In genomic region chr11:125373426-125374391, GRCh38 we compare ENCODE assay signal across 1 cellular context.
TF ChIP-seq lines count a peak whose summit lies in the region.

No MANE protein-coding gene starts in this region.

TF ChIP-seq in GM12878, 131 proteins besides CTCF, POLR2A, EP300 and RAD21 (continued from another document):
- no peak for TF ChIP-seq NFXL1 (IDR thresholded peaks at IDR 0.05; ENCODE audit: borderline replicate concordance)
- no peak for TF ChIP-seq RFX5 (IDR thresholded peaks at IDR 0.05; ENCODE audit: low read depth, low read length)
- TF ChIP-seq, protein P1, sequence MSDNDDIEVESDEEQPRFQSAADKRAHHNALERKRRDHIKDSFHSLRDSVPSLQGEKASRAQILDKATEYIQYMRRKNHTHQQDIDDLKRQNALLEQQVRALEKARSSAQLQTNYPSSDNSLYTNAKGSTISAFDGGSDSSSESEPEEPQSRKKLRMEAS (IDR thresholded peaks at IDR 0.05; ENCODE audit: low read depth, low read length), result no peak
- no peak for TF ChIP-seq PAX8 (IDR thresholded peaks at IDR 0.05)
- TF ChIP-seq, protein P2, sequence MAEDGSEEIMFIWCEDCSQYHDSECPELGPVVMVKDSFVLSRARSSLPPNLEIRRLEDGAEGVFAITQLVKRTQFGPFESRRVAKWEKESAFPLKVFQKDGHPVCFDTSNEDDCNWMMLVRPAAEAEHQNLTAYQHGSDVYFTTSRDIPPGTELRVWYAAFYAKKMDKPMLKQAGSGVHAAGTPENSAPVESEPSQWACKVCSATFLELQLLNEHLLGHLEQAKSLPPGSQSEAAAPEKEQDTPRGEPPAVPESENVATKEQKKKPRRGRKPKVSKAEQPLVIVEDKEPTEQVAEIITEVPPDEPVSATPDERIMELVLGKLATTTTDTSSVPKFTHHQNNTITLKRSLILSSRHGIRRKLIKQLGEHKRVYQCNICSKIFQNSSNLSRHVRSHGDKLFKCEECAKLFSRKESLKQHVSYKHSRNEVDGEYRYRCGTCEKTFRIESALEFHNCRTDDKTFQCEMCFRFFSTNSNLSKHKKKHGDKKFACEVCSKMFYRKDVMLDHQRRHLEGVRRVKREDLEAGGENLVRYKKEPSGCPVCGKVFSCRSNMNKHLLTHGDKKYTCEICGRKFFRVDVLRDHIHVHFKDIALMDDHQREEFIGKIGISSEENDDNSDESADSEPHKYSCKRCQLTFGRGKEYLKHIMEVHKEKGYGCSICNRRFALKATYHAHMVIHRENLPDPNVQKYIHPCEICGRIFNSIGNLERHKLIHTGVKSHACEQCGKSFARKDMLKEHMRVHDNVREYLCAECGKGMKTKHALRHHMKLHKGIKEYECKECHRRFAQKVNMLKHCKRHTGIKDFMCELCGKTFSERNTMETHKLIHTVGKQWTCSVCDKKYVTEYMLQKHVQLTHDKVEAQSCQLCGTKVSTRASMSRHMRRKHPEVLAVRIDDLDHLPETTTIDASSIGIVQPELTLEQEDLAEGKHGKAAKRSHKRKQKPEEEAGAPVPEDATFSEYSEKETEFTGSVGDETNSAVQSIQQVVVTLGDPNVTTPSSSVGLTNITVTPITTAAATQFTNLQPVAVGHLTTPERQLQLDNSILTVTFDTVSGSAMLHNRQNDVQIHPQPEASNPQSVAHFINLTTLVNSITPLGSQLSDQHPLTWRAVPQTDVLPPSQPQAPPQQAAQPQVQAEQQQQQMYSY (CRISPR knock-in tag; IDR thresholded peaks at IDR 0.05), result no peak
- TF ChIP-seq WRNIP1 (IDR thresholded peaks at IDR 0.05; ENCODE audit: borderline replicate concordance, low read depth, low read length), result no peak
- no peak for TF ChIP-seq MEF2A (IDR thresholded peaks at IDR 0.05; ENCODE audit: insufficient read depth, low read depth, low read length)
- no peak for TF ChIP-seq CBX3 (IDR thresholded peaks at IDR 0.05; ENCODE audit: borderline replicate concordance, low read depth)
- no peak for TF ChIP-seq ZNF622 (IDR thresholded peaks at IDR 0.05)
- no peak for TF ChIP-seq USF1 (IDR thresholded peaks at IDR 0.05; ENCODE audit: borderline replicate concordance, extremely low read length, insufficient read depth, low read depth, low read length)
- no peak for TF ChIP-seq ZZZ3 (IDR thresholded peaks at IDR 0.05; ENCODE audit: control insufficient read depth, insufficient read length, low read depth)
- TF ChIP-seq, protein P3, sequence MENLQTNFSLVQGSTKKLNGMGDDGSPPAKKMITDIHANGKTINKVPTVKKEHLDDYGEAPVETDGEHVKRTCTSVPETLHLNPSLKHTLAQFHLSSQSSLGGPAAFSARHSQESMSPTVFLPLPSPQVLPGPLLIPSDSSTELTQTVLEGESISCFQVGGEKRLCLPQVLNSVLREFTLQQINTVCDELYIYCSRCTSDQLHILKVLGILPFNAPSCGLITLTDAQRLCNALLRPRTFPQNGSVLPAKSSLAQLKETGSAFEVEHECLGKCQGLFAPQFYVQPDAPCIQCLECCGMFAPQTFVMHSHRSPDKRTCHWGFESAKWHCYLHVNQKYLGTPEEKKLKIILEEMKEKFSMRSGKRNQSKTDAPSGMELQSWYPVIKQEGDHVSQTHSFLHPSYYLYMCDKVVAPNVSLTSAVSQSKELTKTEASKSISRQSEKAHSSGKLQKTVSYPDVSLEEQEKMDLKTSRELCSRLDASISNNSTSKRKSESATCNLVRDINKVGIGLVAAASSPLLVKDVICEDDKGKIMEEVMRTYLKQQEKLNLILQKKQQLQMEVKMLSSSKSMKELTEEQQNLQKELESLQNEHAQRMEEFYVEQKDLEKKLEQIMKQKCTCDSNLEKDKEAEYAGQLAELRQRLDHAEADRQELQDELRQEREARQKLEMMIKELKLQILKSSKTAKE (IDR thresholded peaks at IDR 0.05; ENCODE audit: low read depth, poor library complexity, severe bottlenecking), result no peak
- TF ChIP-seq RUNX3 (IDR thresholded peaks at IDR 0.05; ENCODE audit: low read length), result no peak
- TF ChIP-seq CBFB (IDR thresholded peaks at IDR 0.05; ENCODE audit: low read depth), result no peak
- TF ChIP-seq LARP7 (IDR thresholded peaks at IDR 0.05), result no peak
- TF ChIP-seq BMI1 (IDR thresholded peaks at IDR 0.05; ENCODE audit: borderline replicate concordance), result no peak
- no peak for TF ChIP-seq GABPA (IDR thresholded peaks at IDR 0.05; ENCODE audit: low read depth)
- TF ChIP-seq TCF12 (IDR thresholded peaks at IDR 0.05; ENCODE audit: low read depth, low read length), result peak; percentile 70; the same call in 1 of the 2 replicates
- no peak for TF ChIP-seq STAT1 (conservative IDR thresholded peaks at IDR 0.05)
- no peak for TF ChIP-seq HDAC6 (IDR thresholded peaks at IDR 0.05; ENCODE audit: unreplicated experiment)
- TF ChIP-seq RCOR1 (conservative IDR thresholded peaks at IDR 0.05; ENCODE audit: low read depth, low read length), result no peak
- TF ChIP-seq STAT3 (IDR thresholded peaks at IDR 0.05; ENCODE audit: low read depth, low read length), result no peak
- peak; percentile 55 for TF ChIP-seq NR2F1 (conservative IDR thresholded peaks at IDR 0.05)
- TF ChIP-seq KDM1A (IDR thresholded peaks at IDR 0.05; ENCODE audit: borderline replicate concordance), result no peak
- no peak for TF ChIP-seq ZBTB33 (IDR thresholded peaks at IDR 0.05)
- no peak for TF ChIP-seq ZSCAN29 (IDR thresholded peaks at IDR 0.05)
- no peak for TF ChIP-seq IRF4 (IDR thresholded peaks at IDR 0.05; ENCODE audit: low read depth, low read length)
- TF ChIP-seq ZBED1 (IDR thresholded peaks at IDR 0.05; ENCODE audit: borderline replicate concordance), result no peak
- no peak for TF ChIP-seq ZNF217 (IDR thresholded peaks at IDR 0.05)
- no peak for TF ChIP-seq SPI1 (IDR thresholded peaks at IDR 0.05; ENCODE audit: borderline replicate concordance, insufficient read depth, low read depth, low read length)
- TF ChIP-seq EGR1 (IDR thresholded peaks at IDR 0.05; ENCODE audit: borderline replicate concordance in 1 of 2, low read depth in 2 of 2, low read length in 2 of 2), result no peak
- TF ChIP-seq KAT2A (conservative IDR thresholded peaks at IDR 0.05; ENCODE audit: control insufficient read depth, low read depth, low read length), result no peak
- no peak for TF ChIP-seq EED (IDR thresholded peaks at IDR 0.05; ENCODE audit: low read depth)
- peak; percentile 66 for TF ChIP-seq IKZF1 (conservative IDR thresholded peaks at IDR 0.05)
- TF ChIP-seq POLR2AphosphoS2 (IDR thresholded peaks at IDR 0.05; ENCODE audit: low read depth, low read length), result no peak
- TF ChIP-seq ATF7 (IDR thresholded peaks at IDR 0.05; ENCODE audit: low read depth), result peak; percentile 55; the same call in 1 of the 2 replicates
- TF ChIP-seq MTA2 (IDR thresholded peaks at IDR 0.05; ENCODE audit: low read depth), result peak; percentile 45; the same call in 1 of the 2 replicates
- TF ChIP-seq SP1 (IDR thresholded peaks at IDR 0.05; ENCODE audit: low read depth, low read length), result no peak
- no peak for TF ChIP-seq SIX5 (IDR thresholded peaks at IDR 0.05; ENCODE audit: low read depth, low read length, severe bottlenecking)
- 0 out of 2 replicates have a peak, but pooled peaks have one; percentile 39 for TF ChIP-seq ZNF592 (IDR thresholded peaks at IDR 0.05)
- TF ChIP-seq ETV6 (conservative IDR thresholded peaks at IDR 0.05 in 1 of 2, IDR thresholded peaks at IDR 0.05 in 1 of 2; ENCODE audit: borderline replicate concordance in 1 of 2, low read depth in 1 of 2), result no peak
- TF ChIP-seq, protein P4, sequence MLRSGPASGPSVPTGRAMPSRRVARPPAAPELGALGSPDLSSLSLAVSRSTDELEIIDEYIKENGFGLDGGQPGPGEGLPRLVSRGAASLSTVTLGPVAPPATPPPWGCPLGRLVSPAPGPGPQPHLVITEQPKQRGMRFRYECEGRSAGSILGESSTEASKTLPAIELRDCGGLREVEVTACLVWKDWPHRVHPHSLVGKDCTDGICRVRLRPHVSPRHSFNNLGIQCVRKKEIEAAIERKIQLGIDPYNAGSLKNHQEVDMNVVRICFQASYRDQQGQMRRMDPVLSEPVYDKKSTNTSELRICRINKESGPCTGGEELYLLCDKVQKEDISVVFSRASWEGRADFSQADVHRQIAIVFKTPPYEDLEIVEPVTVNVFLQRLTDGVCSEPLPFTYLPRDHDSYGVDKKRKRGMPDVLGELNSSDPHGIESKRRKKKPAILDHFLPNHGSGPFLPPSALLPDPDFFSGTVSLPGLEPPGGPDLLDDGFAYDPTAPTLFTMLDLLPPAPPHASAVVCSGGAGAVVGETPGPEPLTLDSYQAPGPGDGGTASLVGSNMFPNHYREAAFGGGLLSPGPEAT (IDR thresholded peaks at IDR 0.05; ENCODE audit: low read depth), result no peak
- TF ChIP-seq TARDBP (IDR thresholded peaks at IDR 0.05; ENCODE audit: borderline replicate concordance), result no peak
- TF ChIP-seq FOXK2 (IDR thresholded peaks at IDR 0.05), result no peak
- TF ChIP-seq, protein P5, sequence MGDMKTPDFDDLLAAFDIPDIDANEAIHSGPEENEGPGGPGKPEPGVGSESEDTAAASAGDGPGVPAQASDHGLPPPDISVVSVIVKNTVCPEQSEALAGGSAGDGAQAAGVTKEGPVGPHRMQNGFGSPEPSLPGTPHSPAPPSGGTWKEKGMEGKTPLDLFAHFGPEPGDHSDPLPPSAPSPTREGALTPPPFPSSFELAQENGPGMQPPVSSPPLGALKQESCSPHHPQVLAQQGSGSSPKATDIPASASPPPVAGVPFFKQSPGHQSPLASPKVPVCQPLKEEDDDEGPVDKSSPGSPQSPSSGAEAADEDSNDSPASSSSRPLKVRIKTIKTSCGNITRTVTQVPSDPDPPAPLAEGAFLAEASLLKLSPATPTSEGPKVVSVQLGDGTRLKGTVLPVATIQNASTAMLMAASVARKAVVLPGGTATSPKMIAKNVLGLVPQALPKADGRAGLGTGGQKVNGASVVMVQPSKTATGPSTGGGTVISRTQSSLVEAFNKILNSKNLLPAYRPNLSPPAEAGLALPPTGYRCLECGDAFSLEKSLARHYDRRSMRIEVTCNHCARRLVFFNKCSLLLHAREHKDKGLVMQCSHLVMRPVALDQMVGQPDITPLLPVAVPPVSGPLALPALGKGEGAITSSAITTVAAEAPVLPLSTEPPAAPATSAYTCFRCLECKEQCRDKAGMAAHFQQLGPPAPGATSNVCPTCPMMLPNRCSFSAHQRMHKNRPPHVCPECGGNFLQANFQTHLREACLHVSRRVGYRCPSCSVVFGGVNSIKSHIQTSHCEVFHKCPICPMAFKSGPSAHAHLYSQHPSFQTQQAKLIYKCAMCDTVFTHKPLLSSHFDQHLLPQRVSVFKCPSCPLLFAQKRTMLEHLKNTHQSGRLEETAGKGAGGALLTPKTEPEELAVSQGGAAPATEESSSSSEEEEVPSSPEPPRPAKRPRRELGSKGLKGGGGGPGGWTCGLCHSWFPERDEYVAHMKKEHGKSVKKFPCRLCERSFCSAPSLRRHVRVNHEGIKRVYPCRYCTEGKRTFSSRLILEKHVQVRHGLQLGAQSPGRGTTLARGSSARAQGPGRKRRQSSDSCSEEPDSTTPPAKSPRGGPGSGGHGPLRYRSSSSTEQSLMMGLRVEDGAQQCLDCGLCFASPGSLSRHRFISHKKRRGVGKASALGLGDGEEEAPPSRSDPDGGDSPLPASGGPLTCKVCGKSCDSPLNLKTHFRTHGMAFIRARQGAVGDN (IDR thresholded peaks at IDR 0.05), result no peak
- TF ChIP-seq ATF3 (IDR thresholded peaks at IDR 0.05; ENCODE audit: borderline replicate concordance, extremely low read depth, low read depth, low read length), result no peak
